In genomic region chr7:41834805-41835694, GRCh38 we compare ENCODE assay signal across 13 cellular contexts.
DNase-seq lines count a peak whose midpoint lies in the region; TF ChIP-seq lines count a peak whose summit lies in the region.
"Had no signal": no experiment of that assay in that cellular context is flagged by ENCODE, and none has a peak within 500 bp of the region (broad histone marks: within the 10 kb centered on the region; RNA-seq: fewer than 3 reads in every experiment).

No MANE protein-coding gene starts in this region.

- peaks cover 3% of the 10 kb centered on the region for H3K4me1 ChIP-seq in smooth muscle cell (ENCODE audit: low read depth)

- H3K27me3 ChIP-seq in smooth muscle cell (ENCODE audit: low read depth), result no peaks in the 10 kb centered on the region

- H2AFZ ChIP-seq in smooth muscle cell (ENCODE audit: low read depth), result peak overlapping the region; percentile 91

- WGBS in smooth muscle cell (ENCODE audit: low lambda C conversion rate), result 70% methylated on average over 8 of the region's 8 CpGs

- peak overlapping the region; percentile 56 for H3K4me2 ChIP-seq in smooth muscle cell

- no peaks in the 10 kb centered on the region for H4K20me1 ChIP-seq in smooth muscle cell (ENCODE audit: low read depth)

- H3K36me3 Mint-ChIP-seq in HFFc6 (ENCODE audit: low read depth), result peaks cover 8% of the 10 kb centered on the region

- DNase-seq in HFFc6 (no peak), choroid plexus epithelial cell (ENCODE audit: low read depth) (peak; percentile 38), iris pigment epithelial cell (ENCODE audit: low read depth) (peak; percentile 17), smooth muscle cell (lab: John Stamatoyannopoulos, UW; ENCODE audit: unreplicated experiment) (no peak), H4 (ENCODE audit: low spot score) (no peak), HUDEP-2 (lab: John Stamatoyannopoulos, UW; ENCODE audit: unreplicated experiment in 76 of 76) (no peak), mesenteric fat pad (ENCODE audit: low spot score) (no peak)
- DNase-seq in effector CD8-positive, alpha-beta T cell (lab: John Stamatoyannopoulos, UW), result no peak
- DNase-seq: activated CD4-positive, CD25-positive, alpha-beta regulatory T cell treated with anti-CD3 and anti-CD28 coated beads, Interleukin-2, amount 50 U/mL, for 72 hours; activated T-cell treated with anti-CD3 and anti-CD28 coated beads, Interleukin-2, amount 50 U/mL, for 4 hours; caudate nucleus; Kasumi-1; NCI-H2081 treated with DMSO at 0.1 percent for 48 hours had no signal

- no peaks in the 10 kb centered on the region for H3K9me3 Mint-ChIP-seq in HFFc6

- no peaks in the 10 kb centered on the region for H3K79me2 ChIP-seq in smooth muscle cell (ENCODE audit: low read depth)

- peaks cover 15% of the 10 kb centered on the region for H3F3A ChIP-seq in smooth muscle cell (ENCODE audit: low read depth)

- peak overlapping the region; percentile 78 for H3K27ac ChIP-seq in smooth muscle cell (ENCODE audit: low read depth)

- H3K27ac Mint-ChIP-seq in HFFc6, result peak overlapping the region; percentile 2

- no peaks in the 10 kb centered on the region for H3K36me3 ChIP-seq in smooth muscle cell (ENCODE audit: low read depth)

- H3K27me3 Mint-ChIP-seq in HFFc6 (ENCODE audit: insufficient read depth), result no peaks in the 10 kb centered on the region

- H3K4me3 ChIP-seq in choroid plexus epithelial cell (ENCODE audit: low read depth, low read length) (no peak overlapping the region), smooth muscle cell (no peak overlapping the region)

- peaks cover 45% of the 10 kb centered on the region for H3K4me1 Mint-ChIP-seq in HFFc6 (ENCODE audit: low read depth)

- TF ChIP-seq CTCF in HFFc6 (IDR thresholded peaks at IDR 0.05) (no peak), choroid plexus epithelial cell (conservative IDR thresholded peaks at IDR 0.05; ENCODE audit: low read depth, low read length) (no peak), smooth muscle cell (IDR thresholded peaks at IDR 0.05; ENCODE audit: borderline replicate concordance, insufficient read depth, poor library complexity, severe bottlenecking) (no peak)

- H3K9ac ChIP-seq in smooth muscle cell (ENCODE audit: low read depth), result no peak overlapping the region

- H3K9me3 ChIP-seq in smooth muscle cell (replicated peaks; ENCODE audit: low read depth), result no peaks in the 10 kb centered on the region

- no peak overlapping the region for H3K4me3 Mint-ChIP-seq in HFFc6
- H3K4me3 Mint-ChIP-seq: activated T-cell treated with anti-CD3 and anti-CD28 coated beads, Interleukin-2, amount 50 U/mL, for 4 hours had no signal

Comparison
In these comparisons a context has a peak if more than half of its experiments do, and no peak if none do; other contexts are left out.
1. DNase-seq: peak in choroid plexus epithelial cell (single experiment) and iris pigment epithelial cell (single experiment); none in HFFc6 (single experiment), smooth muscle cell (single experiment), H4 (single experiment), HUDEP-2 (0 of 76), effector CD8-positive, alpha-beta T cell (single experiment) and mesenteric fat pad (single experiment).